In genomic region chr11:8287297-8288070, GRCh38 we compare ENCODE assay signal across 18 cellular contexts. TPM values are rescaled to one million over a fixed set of nuclear protein-coding genes. Genes with fewer than 3 reads are reported as not detected.
A peak's percentile ranks its signal among the peaks of the same experiment; 100 is the strongest.
DNase-seq lines count a peak whose midpoint lies in the region; FAIRE-seq and TF ChIP-seq lines count a peak whose summit lies in the region.
"Had no signal": no experiment of that assay in that cellular context is flagged by ENCODE, and none has a peak within 500 bp of the region (broad histone marks: within the 10 kb centered on the region; RNA-seq: fewer than 3 reads in every experiment).

No MANE protein-coding gene starts in this region.

- no peaks in the 10 kb centered on the region for H3K79me2 ChIP-seq in osteoblast (ENCODE audit: insufficient read depth, low read length)

- H3K27ac ChIP-seq in coronary artery (no peak overlapping the region), osteoblast (ENCODE audit: low read depth, low read length) (no peak overlapping the region)
- H3K27ac ChIP-seq: 22Rv1, RWPE1 had no signal

- DNase-seq in DMS 273 (lab: John Stamatoyannopoulos, UW; ENCODE audit: unreplicated experiment) = peak; percentile 21
- no peak for DNase-seq in DMS 273 treated with DMSO at 0.1 percent for 48 hours (lab: John Stamatoyannopoulos, UW)
- DNase-seq in OCI-M1 (lab: John Stamatoyannopoulos, UW) = peak; percentile 3
- DNase-seq in coronary artery (ENCODE audit: low spot score) = peak; percentile 45
- DNase-seq in osteoblast (ENCODE audit: insufficient read length, low spot score, missing footprints) = peak; percentile 65
- DNase-seq in NCI-H1105 (lab: John Stamatoyannopoulos, UW) = no peak
- DNase-seq in GM12891 (ENCODE audit: insufficient read length, low spot score) = no peak
- DNase-seq in activated effector memory CD4-positive, alpha-beta T cell treated with Interleukin-2 at 50 U/mL for 16 hours = no peak
- DNase-seq: COR-L47, EL, KBM-7, NCI-H1417 treated with DMSO at 0.1 percent for 48 hours, NCI-H187 treated with DMSO at 0.1 percent for 48 hours, NCI-H226, SIG-M5 had no signal

- no peak overlapping the region for H2AFZ ChIP-seq in osteoblast (ENCODE audit: low read length)

- FAIRE-seq in GM12891 (lab: Jason Lieb, UNC) = no peak
- FAIRE-seq: GM12878 had no signal

- TF ChIP-seq POLR2A in GM12891 (IDR thresholded peaks at IDR 0.05; ENCODE audit: low read depth, low read length) = no peak

- no peaks in the 10 kb centered on the region for H3K36me3 ChIP-seq in osteoblast (ENCODE audit: insufficient read depth, low read length)

- H3K4me3 ChIP-seq in coronary artery (no peak overlapping the region), osteoblast (ENCODE audit: insufficient read depth, low read length) (no peak overlapping the region)
- H3K4me3 ChIP-seq: GM12878 had no signal

- no peaks in the 10 kb centered on the region for H4K20me1 ChIP-seq in osteoblast (ENCODE audit: insufficient read depth, low read length)

- H3K4me2 ChIP-seq in osteoblast (ENCODE audit: insufficient read depth, low read length) = no peak overlapping the region

- no peaks in the 10 kb centered on the region for H3K4me1 ChIP-seq in osteoblast (ENCODE audit: insufficient read depth, low read length)

- H3K27me3 ChIP-seq in osteoblast (ENCODE audit: insufficient read depth, low read length) = peaks cover 4% of the 10 kb centered on the region

- TF ChIP-seq CTCF in coronary artery (IDR thresholded peaks at IDR 0.05) = no peak
- TF ChIP-seq CTCF in osteoblast (IDR thresholded peaks at IDR 0.05; ENCODE audit: extremely low read depth, low read depth, low read length) = no peak

- no peaks in the 10 kb centered on the region for H3K9me3 ChIP-seq in osteoblast (ENCODE audit: low read depth, low read length)

TF ChIP-seq in GM12891, 5 proteins besides CTCF, POLR2A, EP300 and RAD21:
- TF ChIP-seq SPI1 (IDR thresholded peaks at IDR 0.05; ENCODE audit: low read depth, low read length) = no peak
- no peak for TF ChIP-seq POLR2AphosphoS5 (IDR thresholded peaks at IDR 0.05; ENCODE audit: low read depth, low read length)
- TF ChIP-seq PAX5 (IDR thresholded peaks at IDR 0.05; ENCODE audit: insufficient read depth, low read length, severe bottlenecking) = no peak
- no peak for TF ChIP-seq TAF1 (IDR thresholded peaks at IDR 0.05; ENCODE audit: low read depth, low read length)
- no peak for TF ChIP-seq POU2F2 (IDR thresholded peaks at IDR 0.05; ENCODE audit: low read depth, low read length)

RNA-seq across cellular contexts. Expression of gene LMO1, which starts 23.8 kb away (rescaled TPM):
- total RNA-seq in osteoblast = not detected in 2 replicates
- polyA plus RNA-seq in GM12891 (2012; ENCODE audit: low read depth, missing spikeins) = not detected
- total RNA-seq: GM12878 had no signal
- polyA plus RNA-seq: GM12878 had no signal

Comparison
In these comparisons a context has a peak if more than half of its experiments do, and no peak if none do; other contexts are left out.
1. DNase-seq: peak in DMS 273 (single experiment), OCI-M1 (single experiment), coronary artery (single experiment) and osteoblast (single experiment); none in DMS 273 treated with DMSO at 0.1 percent for 48 hours (single experiment), NCI-H1105 (single experiment), GM12891 (single experiment) and activated effector memory CD4-positive, alpha-beta T cell treated with Interleukin-2 at 50 U/mL for 16 hours (single experiment).